ENCODE assay signal across 1 cellular context in genomic region chr1:43065191-43065590, GRCh38.
TF ChIP-seq lines count a peak whose summit lies in the region.

No MANE protein-coding gene starts in this region.

TF ChIP-seq in Ishikawa, 13 proteins besides CTCF, POLR2A, EP300 and RAD21 (continued from another document):
- TF ChIP-seq MAX (IDR thresholded peaks at IDR 0.05) = peak; percentile 44
- no peak for TF ChIP-seq TAF1 (IDR thresholded peaks at IDR 0.05; ENCODE audit: low read depth)
- TF ChIP-seq CEBPB (IDR thresholded peaks at IDR 0.05) = no peak
